ENCODE assay signal across 1 cellular context in genomic region chr5:141889282-141889871, GRCh38.
TF ChIP-seq lines count a peak whose summit lies in the region.

No MANE protein-coding gene starts in this region.

TF ChIP-seq in HCT116, 20 proteins besides CTCF, POLR2A, EP300 and RAD21 (continued from another document):
- TF ChIP-seq REST (IDR thresholded peaks at IDR 0.05; ENCODE audit: low read depth): no peak
- no peak for TF ChIP-seq SIN3A (IDR thresholded peaks at IDR 0.05; ENCODE audit: low read depth)
- TF ChIP-seq CEBPB (IDR thresholded peaks at IDR 0.05; ENCODE audit: low read depth): no peak
- TF ChIP-seq ZFX (IDR thresholded peaks at IDR 0.05): no peak
- TF ChIP-seq ELF1 (IDR thresholded peaks at IDR 0.05; ENCODE audit: borderline replicate concordance, low read depth): no peak
- no peak for TF ChIP-seq SRF (IDR thresholded peaks at IDR 0.05; ENCODE audit: low read depth)
